Comparison of ENCODE assay signal across 8 cellular contexts in the genomic region with DNA sequence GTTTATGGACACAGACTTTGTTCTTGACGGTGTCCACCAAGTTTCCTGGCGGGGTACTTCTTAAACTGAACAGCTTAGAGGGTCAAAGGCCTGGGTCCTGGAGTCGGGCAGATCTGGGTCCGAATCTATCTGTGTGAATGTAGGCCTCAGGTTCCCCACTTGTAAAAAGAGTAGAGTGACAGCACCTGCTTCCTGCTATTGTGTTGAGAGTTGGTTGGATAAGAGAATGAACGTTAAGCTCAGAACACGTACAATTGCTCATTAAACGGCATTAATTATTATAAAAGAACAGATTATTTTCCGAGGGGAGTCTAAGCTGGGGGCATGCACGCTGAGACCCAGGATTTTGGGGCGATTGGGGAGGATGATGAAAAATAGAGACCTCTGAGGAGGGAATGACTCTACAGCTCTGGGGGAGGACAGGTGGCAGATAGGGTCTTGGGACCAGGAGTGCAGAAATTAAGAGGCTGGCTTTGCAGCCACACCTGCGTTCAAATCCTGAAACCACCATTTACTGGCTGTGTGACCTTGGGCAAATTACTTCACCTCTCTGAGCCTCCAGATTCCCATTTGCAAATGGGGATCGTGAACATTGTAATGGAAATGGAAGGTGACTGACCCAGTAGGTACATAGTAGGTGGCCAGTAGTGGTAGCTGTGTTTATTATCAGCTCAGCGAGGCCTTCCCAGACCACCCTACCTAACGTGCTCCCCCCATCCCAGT. TPM values are rescaled to one million over a fixed set of nuclear protein-coding genes. Genes with fewer than 3 reads are reported as not detected.
DNase-seq lines count a peak whose midpoint lies in the region; ATAC-seq, FAIRE-seq and TF ChIP-seq lines count a peak whose summit lies in the region.

No MANE protein-coding gene starts in this region.

- peak overlapping the region; percentile 72 for H3K9ac ChIP-seq in keratinocyte (ENCODE audit: control insufficient read depth, extremely low read depth, insufficient read depth, low read length)
- peak overlapping the region; percentile 35 to 88 (median 70) for H3K9ac ChIP-seq in subcutaneous abdominal adipose tissue (ENCODE audit: low read length in 5 of 5)

- peak; percentile 1 for DNase-seq in NOMO-1 treated with DMSO at 0.1 percent for 48 hours (lab: John Stamatoyannopoulos, UW; ENCODE audit: unreplicated experiment)
- DNase-seq in NOMO-1 (lab: John Stamatoyannopoulos, UW; ENCODE audit: unreplicated experiment in 2 of 2), result no peak
- DNase-seq in keratinocyte (ENCODE audit: low read depth, low spot score), result no peak
- no peak for DNase-seq in NCI-H510A treated with DMSO at 0.1 percent for 48 hours (lab: John Stamatoyannopoulos, UW)

- peaks cover 64% of the 10 kb centered on the region for H3K79me2 ChIP-seq in keratinocyte (ENCODE audit: control insufficient read depth, insufficient read depth, low read length)

- H3K9me3 ChIP-seq in keratinocyte (ENCODE audit: control insufficient read depth, low read depth, low read length) (no peaks in the 10 kb centered on the region), subcutaneous abdominal adipose tissue (ENCODE audit: control insufficient read depth in 5 of 5, low read length in 5 of 5) (no peaks in the 10 kb centered on the region)

- TF ChIP-seq CTCF in keratinocyte (optimal IDR thresholded peaks at IDR 0.05 in 1 of 3, IDR thresholded peaks at IDR 0.05 in 1 of 3, conservative IDR thresholded peaks at IDR 0.05 in 1 of 3; ENCODE audit: extremely low read depth in 1 of 3, insufficient read depth in 2 of 3, low read length in 3 of 3), result no peak

- no peaks in the 10 kb centered on the region for H3K27me3 Mint-ChIP-seq in activated T-helper 17 cell treated with anti-CD3 and anti-CD28 coated beads, Interleukin-2, amount 50 U/mL, for 72 hours

- no peaks in the 10 kb centered on the region for H3K27me3 ChIP-seq in keratinocyte (ENCODE audit: control insufficient read depth, extremely low read depth, insufficient read depth, low read length)
- no peaks in the 10 kb centered on the region for H3K27me3 ChIP-seq in subcutaneous abdominal adipose tissue (ENCODE audit: control insufficient read depth in 5 of 5, insufficient read depth in 4 of 5, low read length in 5 of 5)

- ATAC-seq in activated T-helper 17 cell treated with anti-CD3 and anti-CD28 coated beads, Interleukin-2, amount 50 U/mL, for 72 hours (replicated peaks), result no peak
- ATAC-seq in esophagus mucosa, result no peak
- ATAC-seq in GM18858 (IDR thresholded peaks at IDR 0.05; ENCODE audit: unreplicated experiment), result no peak

- H3K36me3 ChIP-seq in keratinocyte (ENCODE audit: control insufficient read depth in 2 of 2, extremely low read depth in 1 of 2, insufficient read depth in 2 of 2, low read length in 2 of 2) (no peaks in the 10 kb centered on the region), subcutaneous abdominal adipose tissue (ENCODE audit: control insufficient read depth in 5 of 5, insufficient read depth in 5 of 5, low read length in 5 of 5) (no peaks in the 10 kb centered on the region)

- H3K4me3 Mint-ChIP-seq in activated T-helper 17 cell treated with anti-CD3 and anti-CD28 coated beads, Interleukin-2, amount 50 U/mL, for 72 hours, result peak overlapping the region; percentile 91

- peak overlapping the region; percentile 87 for H3K4me2 ChIP-seq in keratinocyte (ENCODE audit: control insufficient read depth, extremely low read depth, insufficient read depth, low read depth, low read length)

- no peak for FAIRE-seq in keratinocyte (lab: Jason Lieb, UNC)

- H3K4me1 ChIP-seq in keratinocyte (ENCODE audit: control insufficient read depth, extremely low read depth, insufficient read depth, low read length) (peaks cover 46% of the 10 kb centered on the region), subcutaneous abdominal adipose tissue (ENCODE audit: control insufficient read depth in 5 of 5, insufficient read depth in 5 of 5, low read length in 5 of 5) (peaks cover 21 to 67% (median 61%) of the 10 kb centered on the region in 5 donors)

- H3K4me1 Mint-ChIP-seq in activated T-helper 17 cell treated with anti-CD3 and anti-CD28 coated beads, Interleukin-2, amount 50 U/mL, for 72 hours, result peaks cover 30% of the 10 kb centered on the region

- H3K27ac ChIP-seq in keratinocyte (ENCODE audit: control insufficient read depth, insufficient read depth, low read length) (peak overlapping the region; percentile 48), subcutaneous abdominal adipose tissue (ENCODE audit: low read depth, low read length) (peak overlapping the region; percentile 54)

- H3K4me3 ChIP-seq in keratinocyte (ENCODE audit: control insufficient read depth in 2 of 3, extremely low read depth in 1 of 3, insufficient read depth in 2 of 3, low read depth in 1 of 3, low read length in 3 of 3), result peak overlapping the region; percentile 88 to 94 (median 89)
- H3K4me3 ChIP-seq in subcutaneous abdominal adipose tissue (ENCODE audit: low read depth in 1 of 5, low read length in 5 of 5), result peak overlapping the region; percentile 80 to 86 (median 83)

- H2AFZ ChIP-seq in keratinocyte (ENCODE audit: control insufficient read depth, low read length), result peak overlapping the region; percentile 25

- no peaks in the 10 kb centered on the region for H3K9me3 Mint-ChIP-seq in activated T-helper 17 cell treated with anti-CD3 and anti-CD28 coated beads, Interleukin-2, amount 50 U/mL, for 72 hours

- H3K27ac Mint-ChIP-seq in activated T-helper 17 cell treated with anti-CD3 and anti-CD28 coated beads, Interleukin-2, amount 50 U/mL, for 72 hours, result peak overlapping the region; percentile 86

- peaks cover 7% of the 10 kb centered on the region for H3K36me3 Mint-ChIP-seq in activated T-helper 17 cell treated with anti-CD3 and anti-CD28 coated beads, Interleukin-2, amount 50 U/mL, for 72 hours (ENCODE audit: low read depth)

- dilution Hi-C loops in keratinocyte (cut with MboI; ENCODE audit: extremely low pct_ligation_motif_present, low sequenced_read_pairs), result no loop called here

- peaks cover 17% of the 10 kb centered on the region for H4K20me1 ChIP-seq in keratinocyte (ENCODE audit: control insufficient read depth, extremely low read depth, insufficient read depth, low read length)

- H3K9me1 ChIP-seq in keratinocyte (ENCODE audit: control insufficient read depth, extremely low read depth, insufficient read depth, low read length), result peaks cover 10% of the 10 kb centered on the region

RNA-seq across cellular contexts. Expression of gene CLEC16A, which starts 0.9 kb away (rescaled TPM):
- total RNA-seq in activated T-helper 17 cell treated with anti-CD3 and anti-CD28 coated beads, Interleukin-2, amount 50 U/mL, for 72 hours, result 10 to 100 TPM; 24.3 to 24.8 TPM
- 8.5 to 14.6 TPM (median 9.5 TPM) in 3 replicates for polyA plus RNA-seq in keratinocyte
- polyA plus RNA-seq in keratinocyte (2011; ENCODE audit: low read depth), result 21.1 TPM
- 12.1 and 13.6 TPM in 2 replicates for polyA plus RNA-seq in keratinocyte (2011; cell fraction: cytosol; rRNA removed)
- 24.2 and 28.2 TPM in 2 replicates for polyA plus RNA-seq in keratinocyte (2011; cell fraction: nucleus; rRNA removed)
- 12.7 and 15.2 TPM in 2 replicates for polyA plus RNA-seq in keratinocyte (2012; ENCODE audit: low replicate concordance)
- 25.7 to 41.6 TPM (median 40.4 TPM) in 3 replicates for polyA minus RNA-seq in keratinocyte
- 27.4 TPM for polyA minus RNA-seq in keratinocyte (2011; cell fraction: cytosol; rRNA and poly(A)+ RNA removed)
- polyA minus RNA-seq in keratinocyte (2011; cell fraction: nucleus; rRNA and poly(A)+ RNA removed), result 20.9 and 35.0 TPM in 2 replicates
- total RNA-seq in esophagus mucosa, result 17.7 TPM

RNA-seq across cellular contexts. Expression of gene DEXI, which starts 3.0 kb away (rescaled TPM):
- total RNA-seq in activated T-helper 17 cell treated with anti-CD3 and anti-CD28 coated beads, Interleukin-2, amount 50 U/mL, for 72 hours, result 10 to 100 TPM; 22.6 to 24.6 TPM
- 25.9 to 51.8 TPM (median 32.5 TPM) in 3 replicates for polyA plus RNA-seq in keratinocyte
- polyA plus RNA-seq in keratinocyte (2011; ENCODE audit: low read depth), result 6.2 TPM
- 57.6 and 76.6 TPM in 2 replicates for polyA plus RNA-seq in keratinocyte (2011; cell fraction: cytosol; rRNA removed)
- 33.9 and 44.4 TPM in 2 replicates for polyA plus RNA-seq in keratinocyte (2011; cell fraction: nucleus; rRNA removed)
- 27.1 and 40.9 TPM in 2 replicates for polyA plus RNA-seq in keratinocyte (2012; ENCODE audit: low replicate concordance)
- 37.2 to 80.4 TPM (median 58.4 TPM) in 3 replicates for polyA minus RNA-seq in keratinocyte
- 73.3 TPM for polyA minus RNA-seq in keratinocyte (2011; cell fraction: cytosol; rRNA and poly(A)+ RNA removed)
- polyA minus RNA-seq in keratinocyte (2011; cell fraction: nucleus; rRNA and poly(A)+ RNA removed), result 12.8 and 14.9 TPM in 2 replicates
- 14.5 TPM for total RNA-seq in esophagus mucosa
